1 cellular context compared by ENCODE assay signal in genomic region chr17:44318077-44318892, GRCh38.
A peak's percentile ranks its signal among the peaks of the same experiment; 100 is the strongest.
TF ChIP-seq lines count a peak whose summit lies in the region.

No MANE protein-coding gene starts in this region.

TF ChIP-seq in K562, 482 proteins besides CTCF, POLR2A, EP300 and RAD21:
- TF ChIP-seq ZNF41 (CRISPR knock-in tag; conservative IDR thresholded peaks at IDR 0.05) (no peak), SUPT5H (IDR thresholded peaks at IDR 0.05) (peak; percentile 51; the same call in 1 of the 2 replicates), ILF3 (IDR thresholded peaks at IDR 0.05; ENCODE audit: borderline replicate concordance) (0 out of 2 replicates have a peak, but pooled peaks have one; percentile 41), ZNF444 (CRISPR knock-in tag; IDR thresholded peaks at IDR 0.05) (no peak), RBM22 (IDR thresholded peaks at IDR 0.05; ENCODE audit: low read depth, low read length, poor library complexity, severe bottlenecking) (peak; percentile 39), ZNF174 (CRISPR knock-in tag; IDR thresholded peaks at IDR 0.05) (no peak), POLR2AphosphoS2 (IDR thresholded peaks at IDR 0.05; ENCODE audit: low read length) (peak; percentile 87; the same call in 1 of the 2 replicates), HNRNPL (IDR thresholded peaks at IDR 0.05; ENCODE audit: low read depth, low read length) (0 out of 2 replicates have a peak, but pooled peaks have one; percentile 25), RBFOX2 (IDR thresholded peaks at IDR 0.05; ENCODE audit: low read depth, low read length) (peak; percentile 55), POLR2G (IDR thresholded peaks at IDR 0.05; ENCODE audit: low read depth, low read length) (peak; percentile 82), CUX1 (CRISPR knock-in tag; IDR thresholded peaks at IDR 0.05) (no peak)
